26 cellular contexts compared by ENCODE assay signal in the genomic region with DNA sequence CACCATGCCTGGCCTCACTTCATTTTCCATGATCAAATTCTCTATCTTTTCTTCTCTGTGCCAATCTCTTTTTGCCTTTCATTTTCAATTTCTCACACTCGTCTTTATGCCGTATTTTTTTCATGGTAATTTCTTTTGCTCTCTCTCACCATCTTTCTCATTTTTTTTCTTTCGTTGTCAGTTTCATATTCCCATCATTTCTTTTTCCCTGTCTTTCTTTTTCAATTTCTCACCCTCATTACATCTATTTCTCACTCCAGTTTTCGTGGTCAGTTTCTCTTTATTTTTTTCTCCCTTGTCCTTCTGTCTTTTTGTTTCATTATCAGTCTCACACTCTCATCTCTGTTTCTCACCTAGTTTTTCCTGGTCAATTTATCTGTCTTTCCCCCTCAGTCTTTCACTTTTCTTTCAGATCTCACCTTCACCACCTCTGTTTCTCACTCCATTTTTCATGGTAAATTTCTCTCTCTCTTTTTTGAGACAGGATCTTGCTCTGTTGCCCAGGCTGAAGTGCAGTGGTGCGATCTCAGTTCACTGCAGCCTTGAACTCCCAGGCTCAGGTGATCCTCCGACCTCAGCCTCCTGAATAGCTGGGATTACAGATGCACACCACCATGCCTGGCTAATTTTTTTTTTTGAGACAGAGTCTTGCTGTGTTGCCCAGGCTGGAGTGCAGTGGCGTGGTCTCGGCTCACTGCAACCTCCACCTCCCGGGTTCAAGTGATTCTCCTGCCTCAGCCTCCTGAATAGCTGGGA. TPM values are rescaled to one million over a fixed set of nuclear protein-coding genes. Genes with fewer than 3 reads are reported as not detected.
DNase-seq lines count a peak whose midpoint lies in the region; ATAC-seq and TF ChIP-seq lines count a peak whose summit lies in the region.
"Had no signal": no experiment of that assay in that cellular context is flagged by ENCODE, and none has a peak within 500 bp of the region (broad histone marks: within the 10 kb centered on the region; RNA-seq: fewer than 3 reads in every experiment).

No MANE protein-coding gene starts in this region.

- TF ChIP-seq CTCF in HEK293 (tag by site-specific recombination; IDR thresholded peaks at IDR 0.05) = no peak
- no peak for TF ChIP-seq CTCF in MCF 10A (IDR thresholded peaks at IDR 0.05; ENCODE audit: unreplicated experiment)

- no peaks in the 10 kb centered on the region for H3K27me3 Mint-ChIP-seq in activated T-cell treated with anti-CD3 and anti-CD28 coated beads, Interleukin-2, amount 50 U/mL, for 72 hours (ENCODE audit: low read depth)
- peaks cover 3% of the 10 kb centered on the region for H3K27me3 Mint-ChIP-seq in activated T-helper 2 cell treated with anti-CD3 and anti-CD28 coated beads, Interferon-gamma antibody, Interleukin-2, Interleukin-4, amounts not matched to agents 10 μg/mL and 5 μg/mL and 100 μg/mL, durations not matched to agents 14 hours and 24 hours and 36 hours (ENCODE audit: low read depth)
- no peaks in the 10 kb centered on the region for H3K27me3 Mint-ChIP-seq in MCF 10A (ENCODE audit: insufficient read depth, unreplicated experiment)
- H3K27me3 Mint-ChIP-seq: activated B cell treated with CpG ODN at 0.5 μM for 24 hours had no signal

- peaks cover 2 to 3% of the 10 kb centered on the region in 2 donors for H3K9me3 Mint-ChIP-seq in activated T-cell treated with anti-CD3 and anti-CD28 coated beads, Interleukin-2, amount 50 U/mL, for 72 hours
- H3K9me3 Mint-ChIP-seq in activated T-helper 2 cell treated with anti-CD3 and anti-CD28 coated beads, Interferon-gamma antibody, Interleukin-2, Interleukin-4, amounts not matched to agents 10 μg/mL and 5 μg/mL and 100 μg/mL, durations not matched to agents 14 hours and 24 hours and 36 hours = peaks cover 8% of the 10 kb centered on the region
- H3K9me3 Mint-ChIP-seq in stimulated activated effector memory CD8-positive, alpha-beta T cell treated with anti-CD3 and anti-CD28 coated beads, Interleukin-12 subunit alpha, Interleukin-12 subunit beta, amount 100 ng/mL, for 72 hours = no peaks in the 10 kb centered on the region
- H3K9me3 Mint-ChIP-seq in MCF 10A (ENCODE audit: unreplicated experiment) = peaks cover 6% of the 10 kb centered on the region
- H3K9me3 Mint-ChIP-seq: activated B cell treated with CpG ODN at 0.5 μM for 24 hours had no signal

- ATAC-seq in activated T-cell treated with anti-CD3 and anti-CD28 coated beads, Interleukin-2, amount 50 U/mL, for 72 hours (replicated peaks in 1 of 2) = no peak
- ATAC-seq in stimulated activated effector memory CD8-positive, alpha-beta T cell treated with anti-CD3 and anti-CD28 coated beads, Interleukin-12 subunit alpha, Interleukin-12 subunit beta, amount 100 ng/mL, for 72 hours = no peak
- ATAC-seq in GM18511 (IDR thresholded peaks at IDR 0.05; ENCODE audit: unreplicated experiment) = no peak
- ATAC-seq: heart left ventricle, psoas muscle had no signal

- H3K27ac Mint-ChIP-seq in activated T-cell treated with anti-CD3 and anti-CD28 coated beads, Interleukin-2, amount 50 U/mL, for 72 hours = peak overlapping the region; percentile 11
- H3K27ac Mint-ChIP-seq in activated T-helper 2 cell treated with anti-CD3 and anti-CD28 coated beads, Interferon-gamma antibody, Interleukin-2, Interleukin-4, amounts not matched to agents 10 μg/mL and 5 μg/mL and 100 μg/mL, durations not matched to agents 14 hours and 24 hours and 36 hours = peak overlapping the region; percentile 13
- H3K27ac Mint-ChIP-seq in stimulated activated effector memory CD8-positive, alpha-beta T cell treated with anti-CD3 and anti-CD28 coated beads, Interleukin-12 subunit alpha, Interleukin-12 subunit beta, amount 100 ng/mL, for 72 hours = no peak overlapping the region
- H3K27ac Mint-ChIP-seq in MCF 10A (ENCODE audit: low read depth, unreplicated experiment) = no peak overlapping the region

- H3K4me3 ChIP-seq in HEK293 (ENCODE audit: low read depth, low read length) = no peak overlapping the region
- H3K4me3 ChIP-seq: MG63, psoas muscle had no signal

- intact Hi-C loops in activated T-helper 2 cell treated with anti-CD3 and anti-CD28 coated beads, Interferon-gamma antibody, Interleukin-2, Interleukin-4, amounts not matched to agents 10 μg/mL and 5 μg/mL and 100 μg/mL, durations not matched to agents 14 hours and 24 hours and 36 hours (cut with micrococcal nuclease) = loop anchor here (5.0 kb wide), 1 partner anchor 360 kb away; no protein-coding TSS in a partner anchor
- intact Hi-C loops in MCF 10A (cut with micrococcal nuclease) = loop anchor here (10.0 kb wide), 1 partner anchor 88 kb away; no protein-coding TSS in a partner anchor

- H3K4me3 Mint-ChIP-seq in activated T-cell treated with anti-CD3 and anti-CD28 coated beads, Interleukin-2, amount 50 U/mL, for 72 hours = peak overlapping the region; percentile 1 to 8
- peak overlapping the region; percentile 2 for H3K4me3 Mint-ChIP-seq in activated T-helper 2 cell treated with anti-CD3 and anti-CD28 coated beads, Interferon-gamma antibody, Interleukin-2, Interleukin-4, amounts not matched to agents 10 μg/mL and 5 μg/mL and 100 μg/mL, durations not matched to agents 14 hours and 24 hours and 36 hours (ENCODE audit: low read depth)
- peak overlapping the region; percentile 75 for H3K4me3 Mint-ChIP-seq in stimulated activated effector memory CD8-positive, alpha-beta T cell treated with anti-CD3 and anti-CD28 coated beads, Interleukin-12 subunit alpha, Interleukin-12 subunit beta, amount 100 ng/mL, for 72 hours
- H3K4me3 Mint-ChIP-seq in MCF 10A (ENCODE audit: unreplicated experiment) = no peak overlapping the region

- POLR2A ChIA-PET in HEK293 (lab: Yijun Ruan, JAX) (interaction anchor here (0.6 to 1.6 kb wide), 5 partner anchors 15 to 433 kb away, joined by 3 to 5 read pairs (median 4); a partner anchor contains a TSS), MCF 10A (lab: Yijun Ruan, JAX) (no interaction called here)

- BruUV-seq in MCF 10A (replicated peaks; lab: Mats Ljungman, UMichigan) = no TSS peak

- CTCF ChIA-PET in HEK293 (lab: Yijun Ruan, JAX) (interaction anchor here (0.6 to 12.1 kb wide), 5 partner anchors 10 to 85 kb away, joined by 3 to 152 read pairs (median 6); a partner anchor contains a TSS), MCF 10A (lab: Yijun Ruan, JAX) (interaction anchor here (0.6 to 2.4 kb wide), 2 partner anchors 35 to 1498 kb away, joined by 3 to 26 read pairs; no protein-coding TSS in a partner anchor)

- no peak overlapping the region for H3K27ac ChIP-seq in HEK293 (ENCODE audit: extremely low read depth, low read depth, low read length)
- H3K27ac ChIP-seq: brain microvascular endothelial cell, heart left ventricle, psoas muscle had no signal

- H3K4me1 ChIP-seq in HEK293 (ENCODE audit: control insufficient read depth, insufficient read depth, low read length) = no peaks in the 10 kb centered on the region
- H3K4me1 ChIP-seq: psoas muscle, testis had no signal

- no peaks in the 10 kb centered on the region for H3K9me3 ChIP-seq in HEK293 (ENCODE audit: control insufficient read depth, insufficient read depth, low read depth, low read length)
- H3K9me3 ChIP-seq: heart left ventricle, MG63, psoas muscle, SK-N-SH, testis had no signal

- H3K4me1 Mint-ChIP-seq in activated T-cell treated with anti-CD3 and anti-CD28 coated beads, Interleukin-2, amount 50 U/mL, for 72 hours (ENCODE audit: low read depth) = peaks cover 25% of the 10 kb centered on the region
- peaks cover 15% of the 10 kb centered on the region for H3K4me1 Mint-ChIP-seq in activated T-helper 2 cell treated with anti-CD3 and anti-CD28 coated beads, Interferon-gamma antibody, Interleukin-2, Interleukin-4, amounts not matched to agents 10 μg/mL and 5 μg/mL and 100 μg/mL, durations not matched to agents 14 hours and 24 hours and 36 hours (ENCODE audit: low read depth)
- H3K4me1 Mint-ChIP-seq in stimulated activated effector memory CD8-positive, alpha-beta T cell treated with anti-CD3 and anti-CD28 coated beads, Interleukin-12 subunit alpha, Interleukin-12 subunit beta, amount 100 ng/mL, for 72 hours = peaks cover 28% of the 10 kb centered on the region
- no peaks in the 10 kb centered on the region for H3K4me1 Mint-ChIP-seq in MCF 10A (ENCODE audit: insufficient read depth, unreplicated experiment)

- DNase-seq in activated T-cell treated with anti-CD3 and anti-CD28 coated beads, Interleukin-2, amount 50 U/mL, for 72 hours = no peak
- DNase-seq in activated T-cell treated with anti-CD3 and anti-CD28 coated beads for 4 hours = no peak
- DNase-seq in activated T-helper 2 cell treated with anti-CD3 and anti-CD28 coated beads, Interferon-gamma antibody, Interleukin-2, Interleukin-4, amounts not matched to agents 10 μg/mL and 5 μg/mL and 100 μg/mL, durations not matched to agents 14 hours and 24 hours and 36 hours (ENCODE audit: low spot score) = no peak
- no peak for DNase-seq in stimulated activated effector memory CD8-positive, alpha-beta T cell treated with anti-CD3 and anti-CD28 coated beads, Interleukin-12 subunit alpha, Interleukin-12 subunit beta, amount 100 ng/mL, for 72 hours (ENCODE audit: low spot score in 2 of 2)
- DNase-seq in MCF 10A (ENCODE audit: unreplicated experiment) = no peak
- DNase-seq: activated B cell treated with CpG ODN at 0.5 μM for 24 hours; brain microvascular endothelial cell; effector CD8-positive, alpha-beta T cell; mammary epithelial cell; MG63; NCI-H1417 treated with DMSO at 0.1 percent for 48 hours; NCI-H2081 treated with DMSO at 0.1 percent for 48 hours; NCI-H446; NCI-H82; psoas muscle; SK-N-SH; T1000; testis had no signal

- H3K36me3 ChIP-seq in HEK293 (ENCODE audit: control insufficient read depth in 2 of 2, insufficient read depth in 1 of 2, low read length in 2 of 2) = no peaks in the 10 kb centered on the region
- H3K36me3 ChIP-seq: BLaER1 treated with 17β-estradiol and CSF1 and Interleukin-3, amounts not matched to agents 10 nM and 100 nM; MG63 had no signal

- peaks cover 0 to 3% of the 10 kb centered on the region in 2 donors for H3K36me3 Mint-ChIP-seq in activated T-cell treated with anti-CD3 and anti-CD28 coated beads, Interleukin-2, amount 50 U/mL, for 72 hours (ENCODE audit: insufficient read depth in 2 of 2)
- H3K36me3 Mint-ChIP-seq in activated T-helper 2 cell treated with anti-CD3 and anti-CD28 coated beads, Interferon-gamma antibody, Interleukin-2, Interleukin-4, amounts not matched to agents 10 μg/mL and 5 μg/mL and 100 μg/mL, durations not matched to agents 14 hours and 24 hours and 36 hours (ENCODE audit: low read depth) = peaks cover 6% of the 10 kb centered on the region
- peaks cover 14% of the 10 kb centered on the region for H3K36me3 Mint-ChIP-seq in stimulated activated effector memory CD8-positive, alpha-beta T cell treated with anti-CD3 and anti-CD28 coated beads, Interleukin-12 subunit alpha, Interleukin-12 subunit beta, amount 100 ng/mL, for 72 hours
- peaks cover 6% of the 10 kb centered on the region for H3K36me3 Mint-ChIP-seq in MCF 10A (ENCODE audit: insufficient read depth, unreplicated experiment)

RNA-seq across cellular contexts. Expression of a gene that starts 14.1 kb away (rescaled TPM):
- 1 to 10 TPM; 1.2 to 1.7 TPM for total RNA-seq in activated T-cell treated with anti-CD3 and anti-CD28 coated beads, Interleukin-2, amount 50 U/mL, for 72 hours
- total RNA-seq in activated T-helper 2 cell treated with anti-CD3 and anti-CD28 coated beads, Interferon-gamma antibody, Interleukin-2, Interleukin-4, amounts not matched to agents 10 μg/mL and 5 μg/mL and 100 μg/mL, durations not matched to agents 14 hours and 24 hours and 36 hours = 0.41 and 0.71 TPM in 2 replicates
- total RNA-seq in MCF 10A (2022) = 0.33 and 0.59 TPM in 2 replicates

RNA-seq across cellular contexts. Expression of a gene that starts 17.4 kb away (rescaled TPM):
- total RNA-seq in activated T-cell treated with anti-CD3 and anti-CD28 coated beads, Interleukin-2, amount 50 U/mL, for 72 hours = 10 to 100 TPM; 19.2 to 20.5 TPM
- total RNA-seq in activated T-helper 2 cell treated with anti-CD3 and anti-CD28 coated beads, Interferon-gamma antibody, Interleukin-2, Interleukin-4, amounts not matched to agents 10 μg/mL and 5 μg/mL and 100 μg/mL, durations not matched to agents 14 hours and 24 hours and 36 hours = 20.0 and 20.2 TPM in 2 replicates
- 16.6 and 22.8 TPM in 2 replicates for total RNA-seq in MCF 10A (2022)

RNA-seq across cellular contexts. Expression of a gene that starts 26.0 kb away (rescaled TPM):
- total RNA-seq in activated T-cell treated with anti-CD3 and anti-CD28 coated beads, Interleukin-2, amount 50 U/mL, for 72 hours = 1 to 10 TPM; 7.9 to 9.0 TPM
- 8.6 and 9.5 TPM in 2 replicates for total RNA-seq in activated T-helper 2 cell treated with anti-CD3 and anti-CD28 coated beads, Interferon-gamma antibody, Interleukin-2, Interleukin-4, amounts not matched to agents 10 μg/mL and 5 μg/mL and 100 μg/mL, durations not matched to agents 14 hours and 24 hours and 36 hours
- 6.2 and 12.1 TPM in 2 replicates for total RNA-seq in MCF 10A (2022)

RNA-seq across cellular contexts. Expression of a gene that starts 34.6 kb away (rescaled TPM):
- not detected for total RNA-seq in activated T-cell treated with anti-CD3 and anti-CD28 coated beads, Interleukin-2, amount 50 U/mL, for 72 hours
- not detected in 2 replicates for total RNA-seq in activated T-helper 2 cell treated with anti-CD3 and anti-CD28 coated beads, Interferon-gamma antibody, Interleukin-2, Interleukin-4, amounts not matched to agents 10 μg/mL and 5 μg/mL and 100 μg/mL, durations not matched to agents 14 hours and 24 hours and 36 hours
- total RNA-seq in MCF 10A (2022) = not detected in 2 replicates
- total RNA-seq: activated B cell treated with CpG ODN at 0.5 μM for 24 hours; activated CD8-positive, alpha-beta memory T cell treated with anti-CD3 and anti-CD28 coated beads for 36 hours; fibroblast of villous mesenchyme; mammary epithelial cell had no signal

RNA-seq across cellular contexts. Expression of a gene that starts 37.8 kb away (rescaled TPM):
- total RNA-seq in activated T-cell treated with anti-CD3 and anti-CD28 coated beads, Interleukin-2, amount 50 U/mL, for 72 hours = not detected
- not detected in 2 replicates for total RNA-seq in activated T-helper 2 cell treated with anti-CD3 and anti-CD28 coated beads, Interferon-gamma antibody, Interleukin-2, Interleukin-4, amounts not matched to agents 10 μg/mL and 5 μg/mL and 100 μg/mL, durations not matched to agents 14 hours and 24 hours and 36 hours
- 0.23 and 0.32 TPM in 2 replicates for total RNA-seq in MCF 10A (2022)
- total RNA-seq: activated B cell treated with CpG ODN at 0.5 μM for 24 hours; activated CD8-positive, alpha-beta memory T cell treated with anti-CD3 and anti-CD28 coated beads for 36 hours; epithelial cell of proximal tubule; fibroblast of villous mesenchyme; heart left ventricle; mammary epithelial cell; psoas muscle; skeletal muscle tissue; testis had no signal

Comparison
In these comparisons a context has a peak if more than half of its experiments do, and no peak if none do; other contexts are left out.
1. H3K27ac Mint-ChIP-seq: peak in activated T-cell treated with anti-CD3 and anti-CD28 coated beads, Interleukin-2, amount 50 U/mL, for 72 hours (single experiment) and activated T-helper 2 cell treated with anti-CD3 and anti-CD28 coated beads, Interferon-gamma antibody, Interleukin-2, Interleukin-4, amounts not matched to agents 10 μg/mL and 5 μg/mL and 100 μg/mL, durations not matched to agents 14 hours and 24 hours and 36 hours (single experiment); none in stimulated activated effector memory CD8-positive, alpha-beta T cell treated with anti-CD3 and anti-CD28 coated beads, Interleukin-12 subunit alpha, Interleukin-12 subunit beta, amount 100 ng/mL, for 72 hours (single experiment) and MCF 10A (single experiment).